Comparison of ENCODE assay signal across 8 cellular contexts in genomic region chr3:195543642-195544536, GRCh38. TPM values are rescaled to one million over a fixed set of nuclear protein-coding genes. Genes with fewer than 3 reads are reported as not detected.
DNase-seq lines count a peak whose midpoint lies in the region; ATAC-seq and TF ChIP-seq lines count a peak whose summit lies in the region.

No MANE protein-coding gene starts in this region.

- H3K9me3 ChIP-seq in esophagus (ENCODE audit: control insufficient read depth in 2 of 2, insufficient read depth in 1 of 2, low read depth in 1 of 2, low read length in 1 of 2) (no peaks in the 10 kb centered on the region), neural progenitor cell (ENCODE audit: low read depth) (no peaks in the 10 kb centered on the region)

- no peaks in the 10 kb centered on the region for H3F3A ChIP-seq in neural progenitor cell (ENCODE audit: low read depth)

- peaks cover 25% of the 10 kb centered on the region for H4K20me1 ChIP-seq in neural progenitor cell (ENCODE audit: low read depth)

- TF ChIP-seq CTCF in RWPE1 (conservative IDR thresholded peaks at IDR 0.05; ENCODE audit: low read depth) (no peak), neural progenitor cell (IDR thresholded peaks at IDR 0.05) (no peak)

- no peaks in the 10 kb centered on the region for H3K27me3 Mint-ChIP-seq in activated naive CD4-positive, alpha-beta T cell treated with anti-CD3 and anti-CD28 coated beads, Interleukin-2, amount 10 ng/mL, durations not matched to agents 7 days and 5 days
- H3K27me3 Mint-ChIP-seq in neural progenitor cell (ENCODE audit: insufficient read depth, low read depth), result peaks cover 8% of the 10 kb centered on the region

- H3K36me3 ChIP-seq in esophagus (ENCODE audit: control insufficient read depth in 2 of 2, insufficient read depth in 2 of 2, low read length in 1 of 2) (no peaks in the 10 kb centered on the region), neural progenitor cell (no peaks in the 10 kb centered on the region)

- H3K4me1 ChIP-seq in esophagus (ENCODE audit: control insufficient read depth in 2 of 2, insufficient read depth in 2 of 2, low read length in 1 of 2), result peaks cover 0 to 13% of the 10 kb centered on the region in 2 donors
- peaks cover 12% of the 10 kb centered on the region for H3K4me1 ChIP-seq in neural progenitor cell

- peaks cover 74% of the 10 kb centered on the region for H3K4me1 Mint-ChIP-seq in activated naive CD4-positive, alpha-beta T cell treated with anti-CD3 and anti-CD28 coated beads, Interleukin-2, amount 10 ng/mL, durations not matched to agents 7 days and 5 days
- H3K4me1 Mint-ChIP-seq in neural progenitor cell, result peaks cover 42% of the 10 kb centered on the region

- WGBS in esophagus, 2 donors, result 34 to 35% methylated on average over 32 of the region's 32 CpGs

- H3K27ac ChIP-seq in RWPE1, result peak overlapping the region; percentile 80
- peak overlapping the region; percentile 72 to 97 for H3K27ac ChIP-seq in esophagus (ENCODE audit: low read depth in 2 of 2, low read length in 1 of 2)
- no peak overlapping the region for H3K27ac ChIP-seq in neural progenitor cell

- CTCF ChIA-PET in activated naive CD4-positive, alpha-beta T cell treated with anti-CD3 and anti-CD28 coated beads, Interleukin-2, amount 10 ng/mL, durations not matched to agents 7 days and 5 days (lab: Charles Lee), result interaction anchor here (0.6 to 4.2 kb wide), 3 partner anchors 8 to 273 kb away, joined by 3 to 24 read pairs (median 3); partner anchors contain the start of gene XXYLT1
- CTCF ChIA-PET in RWPE1 (lab: Yijun Ruan, JAX), result interaction anchor here (0.5 to 0.6 kb wide), 2 partner anchors 21 to 359 kb away, joined by 3 read pairs; no protein-coding TSS in a partner anchor

- ATAC-seq in GM21447 (IDR thresholded peaks at IDR 0.05; ENCODE audit: unreplicated experiment) (no peak), GM21515 (IDR thresholded peaks at IDR 0.05; ENCODE audit: unreplicated experiment) (no peak)

- peaks cover 14% of the 10 kb centered on the region for H3K36me3 Mint-ChIP-seq in activated naive CD4-positive, alpha-beta T cell treated with anti-CD3 and anti-CD28 coated beads, Interleukin-2, amount 10 ng/mL, durations not matched to agents 7 days and 5 days
- no peaks in the 10 kb centered on the region for H3K36me3 Mint-ChIP-seq in neural progenitor cell

- H3K9ac ChIP-seq in neural progenitor cell, result no peak overlapping the region

- H3K27me3 ChIP-seq in esophagus (ENCODE audit: control insufficient read depth in 1 of 2, insufficient read depth in 2 of 2, low read length in 2 of 2) (no peaks in the 10 kb centered on the region), neural progenitor cell (peaks cover 23% of the 10 kb centered on the region)

- POLR2A ChIA-PET in RWPE1 (lab: Yijun Ruan, JAX; ENCODE audit: low non-redundant PET), result interaction anchor here (0.5 kb wide), 1 partner anchor 36 kb away, joined by 4 read pairs; no protein-coding TSS in a partner anchor

- H3K9me3 Mint-ChIP-seq in activated naive CD4-positive, alpha-beta T cell treated with anti-CD3 and anti-CD28 coated beads, Interleukin-2, amount 10 ng/mL, durations not matched to agents 7 days and 5 days, result no peaks in the 10 kb centered on the region
- no peaks in the 10 kb centered on the region for H3K9me3 Mint-ChIP-seq in neural progenitor cell

- peak overlapping the region; percentile 86 for H2AFZ ChIP-seq in neural progenitor cell (replicated peaks)

- H3K4me3 ChIP-seq in esophagus (ENCODE audit: low read depth in 1 of 2, low read length in 2 of 2) (peak overlapping the region; percentile 79 to 83), neural progenitor cell (peak overlapping the region; percentile 88)

- H3K79me2 ChIP-seq in neural progenitor cell (ENCODE audit: low read depth), result peaks cover 39% of the 10 kb centered on the region

- peak overlapping the region; percentile 83 for H3K4me3 Mint-ChIP-seq in activated naive CD4-positive, alpha-beta T cell treated with anti-CD3 and anti-CD28 coated beads, Interleukin-2, amount 10 ng/mL, durations not matched to agents 7 days and 5 days
- peak overlapping the region; percentile 89 for H3K4me3 Mint-ChIP-seq in neural progenitor cell

- DNase-seq in activated naive CD4-positive, alpha-beta T cell treated with anti-CD3 and anti-CD28 coated beads, Interleukin-2, amount 10 ng/mL, durations not matched to agents 7 days and 5 days, result no peak
- DNase-seq in activated naive CD4-positive, alpha-beta T cell (lab: John Stamatoyannopoulos, UW), result no peak
- DNase-seq in RWPE1 (ENCODE audit: low spot score) (no peak), neural progenitor cell (ENCODE audit: low spot score) (peak; percentile 55), GF-D8 (lab: John Stamatoyannopoulos, UW) (no peak)

- H3K27ac Mint-ChIP-seq in activated naive CD4-positive, alpha-beta T cell treated with anti-CD3 and anti-CD28 coated beads, Interleukin-2, amount 10 ng/mL, durations not matched to agents 7 days and 5 days, result peak overlapping the region; percentile 96
- H3K27ac Mint-ChIP-seq in neural progenitor cell, result peak overlapping the region; percentile 15

- H3K4me2 ChIP-seq in neural progenitor cell, result peak overlapping the region; percentile 88

RNA-seq across cellular contexts. Expression of gene PPP1R2, which starts 0.8 kb away (rescaled TPM):
- polyA plus RNA-seq in esophagus, result 10 to 100 TPM; 21.9 to 38.3 TPM
- 59.2 and 63.8 TPM in 2 replicates for total RNA-seq in neural progenitor cell (ENCODE audit: low replicate concordance)

RNA-seq across cellular contexts. Expression of gene APOD, which starts 39.9 kb away (rescaled TPM):
- 10 to 100 TPM; 21.6 to 96.1 TPM for polyA plus RNA-seq in esophagus
- not detected in 2 replicates for total RNA-seq in neural progenitor cell (ENCODE audit: low replicate concordance)
